In genomic region chr10:77576633-77577032, GRCh38 we compare ENCODE assay signal across 26 cellular contexts.
"Had no signal": no experiment of that assay in that cellular context is flagged by ENCODE, and none has a peak within 500 bp of the region (broad histone marks: within the 10 kb centered on the region; RNA-seq: fewer than 3 reads in every experiment).

No MANE protein-coding gene starts in this region.

- H3K4me3 ChIP-seq: dorsolateral prefrontal cortex, hepatocyte, left lung, neural progenitor cell, prostate gland, right atrium auricular region, stomach, thoracic aorta, tibial nerve, upper lobe of right lung, uterus had no signal

- H3K4me1 ChIP-seq: left lung, neural progenitor cell, parathyroid adenoma, prostate gland, tibial nerve, upper lobe of right lung, uterus had no signal

- H3K36me3 ChIP-seq: left lung, neural progenitor cell, prostate gland, right atrium auricular region, stomach, thoracic aorta, tibial nerve, upper lobe of right lung, uterus had no signal

- H3K27me3 ChIP-seq: dorsolateral prefrontal cortex, hepatocyte, left lung, neural progenitor cell, right atrium auricular region, stomach, tibial nerve, upper lobe of right lung, uterus had no signal

- H3K4me1 Mint-ChIP-seq: naive thymus-derived CD4-positive, alpha-beta T cell; neural progenitor cell; stimulated activated effector memory CD8-positive, alpha-beta T cell treated with anti-CD3 and anti-CD28 coated beads, Interleukin-12 subunit alpha, Interleukin-12 subunit beta, amount 100 ng/mL, for 72 hours had no signal

- H3K4me3 Mint-ChIP-seq: naive thymus-derived CD4-positive, alpha-beta T cell; nephron; neural progenitor cell; stimulated activated effector memory CD8-positive, alpha-beta T cell treated with anti-CD3 and anti-CD28 coated beads, Interleukin-12 subunit alpha, Interleukin-12 subunit beta, amount 100 ng/mL, for 72 hours had no signal

- DNase-seq: cerebellar nuclear complex; dorsolateral prefrontal cortex; effector CD4-positive, alpha-beta T cell; head of caudate nucleus; kidney; left cardiac atrium; left lung; mesendoderm; midbrain; naive thymus-derived CD4-positive, alpha-beta T cell; stimulated activated CD4-positive, alpha-beta T cell treated with anti-CD3 and anti-CD28 coated beads, Interleukin-2, amount 100 ng/mL, for 24 hours; stimulated activated CD4-positive, alpha-beta T cell treated with anti-CD3 and anti-CD28 coated beads, Interleukin-4, amount 100 ng/mL, for 24 hours; stimulated activated naive CD4-positive, alpha-beta T cell treated with Interleukin-2 at 50 U/mL for 16 hours; stomach; substantia nigra; upper lobe of right lung; uterus had no signal

- H3K9me3 ChIP-seq: left lung, prostate gland, right atrium auricular region, stomach, thoracic aorta, tibial nerve, upper lobe of right lung, uterus had no signal

- H3K36me3 Mint-ChIP-seq: naive thymus-derived CD4-positive, alpha-beta T cell; neural progenitor cell; stimulated activated effector memory CD8-positive, alpha-beta T cell treated with anti-CD3 and anti-CD28 coated beads, Interleukin-12 subunit alpha, Interleukin-12 subunit beta, amount 100 ng/mL, for 72 hours had no signal

- H3K9ac ChIP-seq: neural progenitor cell, parathyroid adenoma had no signal

- H3K27ac Mint-ChIP-seq: naive thymus-derived CD4-positive, alpha-beta T cell; nephron; neural progenitor cell; stimulated activated effector memory CD8-positive, alpha-beta T cell treated with anti-CD3 and anti-CD28 coated beads, Interleukin-12 subunit alpha, Interleukin-12 subunit beta, amount 100 ng/mL, for 72 hours had no signal

- H3K27ac ChIP-seq: dorsolateral prefrontal cortex, hepatocyte, left lung, neural progenitor cell, parathyroid adenoma, prostate gland, right atrium auricular region, tibial nerve, upper lobe of right lung had no signal

- H3K9me3 Mint-ChIP-seq: naive thymus-derived CD4-positive, alpha-beta T cell; nephron; neural progenitor cell; stimulated activated effector memory CD8-positive, alpha-beta T cell treated with anti-CD3 and anti-CD28 coated beads, Interleukin-12 subunit alpha, Interleukin-12 subunit beta, amount 100 ng/mL, for 72 hours had no signal
